ENCODE assay signal across 24 cellular contexts in the genomic region with DNA sequence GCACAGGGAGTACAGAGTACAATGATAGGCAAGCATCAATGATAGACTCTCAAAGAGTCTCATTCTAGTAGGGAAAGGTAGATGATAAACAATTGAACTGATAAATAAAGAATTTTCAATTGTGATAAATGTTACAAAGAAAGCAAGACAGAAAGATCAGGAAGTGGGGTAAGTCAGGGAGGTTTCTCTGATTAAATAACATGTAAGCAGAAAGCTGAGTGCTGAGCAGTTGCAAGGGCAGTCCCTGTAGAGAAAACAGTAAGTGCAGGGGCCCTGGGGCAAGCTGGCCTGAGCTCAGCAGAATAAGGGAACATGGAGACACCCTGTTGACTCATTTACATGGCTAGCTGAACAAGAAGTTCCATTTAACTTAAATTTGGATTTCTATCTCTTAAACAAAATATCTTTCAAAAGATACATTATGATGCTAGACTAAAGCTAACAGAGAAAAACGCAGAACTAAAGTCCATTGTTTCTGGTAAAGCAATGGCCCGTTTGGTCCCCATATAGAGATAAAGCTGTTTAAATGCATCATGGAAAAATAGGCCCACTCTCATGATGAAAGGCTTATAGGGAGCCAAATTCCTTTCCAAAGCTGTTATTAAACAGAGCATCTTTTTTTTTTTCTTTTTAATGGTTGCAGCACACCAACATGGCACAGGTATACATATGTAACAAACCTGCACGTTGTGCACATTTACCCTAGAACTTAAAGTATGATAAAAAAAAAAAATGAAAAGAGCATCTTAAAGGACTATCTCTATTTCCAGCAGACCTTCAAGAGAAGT. TPM values are rescaled to one million over a fixed set of nuclear protein-coding genes. Genes with fewer than 3 reads are reported as not detected.
DNase-seq lines count a peak whose midpoint lies in the region; ATAC-seq, FAIRE-seq and TF ChIP-seq lines count a peak whose summit lies in the region.
"Had no signal": no experiment of that assay in that cellular context is flagged by ENCODE, and none has a peak within 500 bp of the region (broad histone marks: within the 10 kb centered on the region; RNA-seq: fewer than 3 reads in every experiment).

No MANE protein-coding gene starts in this region.

- H3K27ac ChIP-seq in K562 (ENCODE audit: extremely low read depth, low read depth, low read length) (peak overlapping the region; percentile 96), muscle layer of duodenum (ENCODE audit: low read length) (peak overlapping the region; percentile 32)
- H3K27ac ChIP-seq: neutrophil, upper lobe of right lung had no signal

- H3K4me1 ChIP-seq in K562 (replicated peaks in 1 of 2; ENCODE audit: control insufficient read depth in 2 of 2, insufficient read depth in 2 of 2, low read length in 2 of 2) (peaks cover 22 to 70% of the 10 kb centered on the region in 2 experiments), muscle layer of duodenum (ENCODE audit: control insufficient read depth in 1 of 2, insufficient read depth in 2 of 2, low read length in 2 of 2) (peaks cover 6 to 20% of the 10 kb centered on the region in 2 donors)

- H2AFZ ChIP-seq in K562 (ENCODE audit: low read depth, low read length), result peak overlapping the region; percentile 80

- in situ Hi-C loops in K562 (cut with MboI), result no loop called here

- H3K9me3 Mint-ChIP-seq in stimulated activated naive CD8-positive, alpha-beta T cell treated with anti-CD3 and anti-CD28 coated beads, Interleukin-15, amount 100 ng/mL, for 72 hours, result peaks cover 0 to 3% of the 10 kb centered on the region in 2 donors

- H3K27ac Mint-ChIP-seq in stimulated activated naive CD8-positive, alpha-beta T cell treated with anti-CD3 and anti-CD28 coated beads, Interleukin-15, amount 100 ng/mL, for 72 hours, result no peak overlapping the region

- no TSS peak for BruUV-seq in K562 (replicated peaks; lab: Mats Ljungman, UMichigan)

- H3K27me3 ChIP-seq in K562 (ENCODE audit: control insufficient read depth in 2 of 2, insufficient read depth in 2 of 2, low read length in 2 of 2) (no peaks in the 10 kb centered on the region), muscle layer of duodenum (ENCODE audit: low read depth, low read length) (no peaks in the 10 kb centered on the region)
- H3K27me3 ChIP-seq: neutrophil, upper lobe of right lung had no signal

- peak overlapping the region; percentile 81 for H3K4me2 ChIP-seq in K562 (ENCODE audit: insufficient read depth, low read length)

- peak overlapping the region in 1 of 2 experiments; percentile 87; a peak in 3 of 4 replicates for H3K9ac ChIP-seq in K562 (ENCODE audit: insufficient read depth in 1 of 2, low read depth in 2 of 2, low read length in 2 of 2)

- DNase-seq in stimulated activated naive CD8-positive, alpha-beta T cell treated with anti-CD3 and anti-CD28 coated beads, Interleukin-15, Interleukin-2, amounts not matched to agents 100 U/mL and 50 U/mL, for 24 hours, result peak; percentile 23
- no peak for DNase-seq in stimulated activated naive CD8-positive, alpha-beta T cell treated with anti-CD3 and anti-CD28 coated beads, Interleukin-15, amount 100 ng/mL, for 72 hours
- peak in 1 of 4 experiments; percentile 71 for DNase-seq in K562 (ENCODE audit: extremely low read depth in 1 of 4, low spot score in 3 of 4)
- DNase-seq in Kasumi-1 (lab: John Stamatoyannopoulos, UW), result no peak
- DNase-seq in AG20443 (ENCODE audit: low spot score), result no peak
- no peak for DNase-seq in RPMI8226
- DNase-seq: activated effector memory CD4-positive, alpha-beta T cell treated with Interleukin-2 at 50 U/mL for 16 hours; cerebellar nuclear complex; COR-L47; effector CD8-positive, alpha-beta T cell; HCEC 1CT; hippocampal formation; KG1; mesenchymal stem cell; NCI-H1092 treated with DMSO at 0.1 percent for 48 hours; NCI-H2081 treated with DMSO at 0.1 percent for 48 hours; NCI-H510A; stimulated activated CD4-positive, alpha-beta T cell treated with anti-CD3 and anti-CD28 coated beads, Interleukin-15, amount 100 ng/mL, for 24 hours; stimulated activated naive CD4-positive, alpha-beta T cell; T-helper 1 cell; upper lobe of right lung had no signal

- no peaks in the 10 kb centered on the region for H4K20me1 ChIP-seq in K562 (replicated peaks; ENCODE audit: control insufficient read depth, insufficient read depth, low read length)

- intact Hi-C loops in K562 (cut with micrococcal nuclease), result loop anchor here (2.0 to 5.0 kb wide), 3 partner anchors 34 to 51 kb away; no protein-coding TSS in a partner anchor

- no peaks in the 10 kb centered on the region for H3K27me3 Mint-ChIP-seq in stimulated activated naive CD8-positive, alpha-beta T cell treated with anti-CD3 and anti-CD28 coated beads, Interleukin-15, amount 100 ng/mL, for 72 hours

- WGBS in K562 (ENCODE audit: insufficient coverage, low coverage, missing lambda C conversion rate), result 15% methylated on average over 3 of the region's 3 CpGs

- no peak for TF ChIP-seq RAD21 in K562 (CRISPR knock-in tag; conservative IDR thresholded peaks at IDR 0.05 in 1 of 2, IDR thresholded peaks at IDR 0.05 in 1 of 2)

- TF ChIP-seq CTCF in K562 (IDR thresholded peaks at IDR 0.05 in 2 of 3, conservative IDR thresholded peaks at IDR 0.05 in 1 of 3; ENCODE audit: insufficient read depth in 2 of 3, low read depth in 1 of 3, low read length in 3 of 3), result no peak

- POLR2A ChIA-PET in K562 (lab: Yijun Ruan, JAX), result interaction anchor here (0.5 to 2.5 kb wide), 11 partner anchors 10 to 554 kb away, joined by 3 to 16 read pairs (median 5); no protein-coding TSS in a partner anchor

- no peaks in the 10 kb centered on the region for H3K9me1 ChIP-seq in K562 (ENCODE audit: control insufficient read depth, insufficient read depth, low read length)

- peak overlapping the region in 1 of 2 donors; percentile 48 for H3K4me3 Mint-ChIP-seq in stimulated activated naive CD8-positive, alpha-beta T cell treated with anti-CD3 and anti-CD28 coated beads, Interleukin-15, amount 100 ng/mL, for 72 hours

- H3K36me3 ChIP-seq in K562 (ENCODE audit: control insufficient read depth, insufficient read depth, low read length) (peaks cover 4% of the 10 kb centered on the region; the same call in 1 of the 3 replicates), muscle layer of duodenum (ENCODE audit: control insufficient read depth in 1 of 2, insufficient read depth in 2 of 2, low read length in 2 of 2) (no peaks in the 10 kb centered on the region)
- H3K36me3 ChIP-seq: neutrophil, upper lobe of right lung had no signal

- 0 out of 2 replicates have a peak, but pooled peaks cover 3% of the 10 kb centered on the region for H3K9me3 ChIP-seq in K562 (replicated peaks; ENCODE audit: control insufficient read depth, insufficient read depth, low read depth, low read length)
- no peaks in the 10 kb centered on the region for H3K9me3 ChIP-seq in muscle layer of duodenum (ENCODE audit: control insufficient read depth in 1 of 2, low read length in 2 of 2)
- H3K9me3 ChIP-seq: neutrophil, upper lobe of right lung had no signal

- H3K4me3 ChIP-seq in K562 (peak overlapping the region; percentile 23), muscle layer of duodenum (ENCODE audit: low read depth in 1 of 2, low read length in 2 of 2) (no peak overlapping the region)
- H3K4me3 ChIP-seq: upper lobe of right lung had no signal

- peaks cover 52% of the 10 kb centered on the region for H3K4me1 Mint-ChIP-seq in stimulated activated naive CD8-positive, alpha-beta T cell treated with anti-CD3 and anti-CD28 coated beads, Interleukin-15, amount 100 ng/mL, for 72 hours

- peaks cover 5% of the 10 kb centered on the region; the same call in 1 of the 3 replicates for H3K79me2 ChIP-seq in K562 (ENCODE audit: control insufficient read depth, insufficient read depth, low read length)

- no peak for TF ChIP-seq POLR2A in K562 (conservative IDR thresholded peaks at IDR 0.05)

- CTCF ChIA-PET in K562 (lab: Yijun Ruan, JAX; ENCODE audit: low intra/inter-chr PET ratio), result no interaction called here

- FAIRE-seq in K562 (lab: Jason Lieb, UNC), result no peak

- no peak for ATAC-seq in stimulated activated naive CD8-positive, alpha-beta T cell treated with anti-CD3 and anti-CD28 coated beads, Interleukin-15, Interleukin-2, amounts not matched to agents 100 U/mL and 50 U/mL, for 24 hours
- ATAC-seq in stimulated activated naive CD8-positive, alpha-beta T cell treated with anti-CD3 and anti-CD28 coated beads, Interleukin-15, amount 100 ng/mL, for 72 hours, result no peak
- peak; percentile 45 for ATAC-seq in K562
- ATAC-seq in GM21717 (IDR thresholded peaks at IDR 0.05; ENCODE audit: unreplicated experiment), result no peak
- ATAC-seq: upper lobe of right lung had no signal

- no peak for TF ChIP-seq EP300 in K562 (IDR thresholded peaks at IDR 0.05; ENCODE audit: low read length)

TF ChIP-seq in K562, 482 proteins besides CTCF, POLR2A, EP300 and RAD21 (continues in another document):
- 0 out of 2 replicates have a peak, but pooled peaks have one; percentile 26 for TF ChIP-seq ZNF140 (CRISPR knock-in tag; IDR thresholded peaks at IDR 0.05)
- TF ChIP-seq FOXA3 (CRISPR knock-in tag; conservative IDR thresholded peaks at IDR 0.05 in 1 of 2, IDR thresholded peaks at IDR 0.05 in 1 of 2), result 0 out of 4 replicates have a peak, but pooled peaks of 1 of the 2 experiments have one; percentile 29
- 0 out of 2 replicates have a peak, but pooled peaks have one; percentile 16 for TF ChIP-seq ZNF212 (CRISPR knock-in tag; IDR thresholded peaks at IDR 0.05)
- 0 out of 2 replicates have a peak, but pooled peaks have one; percentile 15 for TF ChIP-seq IFI16 (CRISPR knock-in tag; IDR thresholded peaks at IDR 0.05)
- TF ChIP-seq ZNF143 (CRISPR knock-in tag; IDR thresholded peaks at IDR 0.05), result no peak
- TF ChIP-seq ZNF354B (CRISPR knock-in tag; IDR thresholded peaks at IDR 0.05), result no peak
- TF ChIP-seq ILK (tag; IDR thresholded peaks at IDR 0.05; ENCODE audit: borderline replicate concordance, low read depth), result no peak

RNA-seq across cellular contexts. Expression of a gene that starts 5.3 kb away (rescaled TPM):
- total RNA-seq in K562 (2011; cell fraction: chromatin; rRNA removed; ENCODE audit: low replicate concordance), result 14.3 and 18.6 TPM in 2 replicates
- total RNA-seq in K562 (2011; cell fraction: nucleolus; rRNA removed), result 8.0 and 9.1 TPM in 2 replicates
- 10.2 and 11.3 TPM in 2 replicates for total RNA-seq in K562 (2011; cell fraction: nucleoplasm; rRNA removed)
- total RNA-seq in K562 (2014; rRNA removed) (5.9 and 6.2 TPM in 2 replicates), K562 (2014; rRNA removed; fragmentation: Illumina TruSeq; extraction: Trizol) (6.5 and 6.9 TPM in 2 replicates), K562 (2015; rRNA removed; fragmentation: Illumina TruSeq; extraction: Trizol) (4.6 TPM in 2 replicates), K562 (2021) (12.5 and 17.0 TPM in 2 replicates)
- polyA plus RNA-seq in K562 (2011; rRNA removed) (6.4 and 11.8 TPM in 2 replicates), K562 (2014; fragmentation: Illumina TruSeq; extraction: Trizol) (9.8 and 11.5 TPM in 2 replicates), K562 (2014; fragmentation: Nextera tagmentation; extraction: Ambion mirVana) (1 to 10 TPM in 1 of 2 experiments, under 1 TPM in 1; 0.79 to 1.3 TPM), K562 (2014; rRNA removed) (9.2 and 9.5 TPM in 2 replicates)
- polyA plus RNA-seq in K562 (2011; cell fraction: cytosol; rRNA removed), result 2.5 and 5.0 TPM in 2 replicates
- polyA plus RNA-seq in K562 (2011; cell fraction: nucleus; rRNA removed), result 21.1 and 33.6 TPM in 2 replicates
- 5.7 and 26.6 TPM in 2 replicates for polyA plus RNA-seq in K562 (2012)
- 5.4 and 11.3 TPM in 2 replicates for polyA minus RNA-seq in K562 (2011; rRNA and poly(A)+ RNA removed)
- 2.9 and 4.6 TPM in 2 replicates for polyA minus RNA-seq in K562 (2011; cell fraction: cytosol; rRNA and poly(A)+ RNA removed)
- 6.7 and 20.5 TPM in 2 replicates for polyA minus RNA-seq in K562 (2011; cell fraction: nucleus; rRNA and poly(A)+ RNA removed)
